ENCODE assay signal across 22 cellular contexts in the genomic region with DNA sequence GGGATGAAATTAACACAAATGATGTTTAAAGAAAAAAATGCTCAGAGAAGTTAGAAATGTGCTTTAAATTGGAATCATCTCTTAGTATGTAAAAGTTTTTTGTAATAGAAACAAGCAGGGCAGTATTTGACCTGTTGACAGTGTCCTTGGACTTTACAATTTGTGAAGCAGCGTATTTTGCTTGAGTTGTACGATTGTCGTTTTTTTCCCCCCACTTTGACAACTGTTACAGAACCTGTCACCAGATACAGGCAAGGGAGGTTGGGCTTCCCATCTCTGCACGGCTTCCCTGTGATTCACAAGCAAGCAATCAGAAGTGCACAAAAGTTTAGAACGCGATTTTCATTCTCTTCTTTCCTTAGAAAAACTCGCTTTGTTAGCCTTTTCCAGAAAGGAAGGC. TPM values are rescaled to one million over a fixed set of nuclear protein-coding genes. Genes with fewer than 3 reads are reported as not detected.
DNase-seq lines count a peak whose midpoint lies in the region; ATAC-seq, FAIRE-seq and TF ChIP-seq lines count a peak whose summit lies in the region.
"Had no signal": no experiment of that assay in that cellular context is flagged by ENCODE, and none has a peak within 500 bp of the region (broad histone marks: within the 10 kb centered on the region; RNA-seq: fewer than 3 reads in every experiment).

No MANE protein-coding gene starts in this region.

- DNase-seq in HepG2 (ENCODE audit: low spot score) (no peak), right lobe of liver (no peak), SJSA1 (ENCODE audit: low read depth in 1 of 2, low spot score in 2 of 2) (no peak), left lobe of liver (ENCODE audit: low spot score) (peak; percentile 18), smooth muscle cell (lab: John Stamatoyannopoulos, UW; ENCODE audit: unreplicated experiment) (no peak), transverse colon (no peak), NCI-H2029 treated with DMSO at 0.1 percent for 48 hours (lab: John Stamatoyannopoulos, UW) (no peak)
- DNase-seq: AML-193; Caco-2; Calu3; CD4-positive, alpha-beta T cell; CD8-positive, alpha-beta T cell; GF-D8 had no signal

- TF ChIP-seq RAD21 in HepG2 (CRISPR knock-in tag; IDR thresholded peaks at IDR 0.05), result no peak

- H3K9me3 ChIP-seq in HepG2 (ENCODE audit: low read length) (no peaks in the 10 kb centered on the region), right lobe of liver (no peaks in the 10 kb centered on the region), SJSA1 (replicated peaks) (no peaks in the 10 kb centered on the region), smooth muscle cell (replicated peaks; ENCODE audit: low read depth) (no peaks in the 10 kb centered on the region), transverse colon (no peaks in the 10 kb centered on the region)
- H3K9me3 ChIP-seq: A549; BLaER1 treated with 17β-estradiol and CSF1 and Interleukin-3, amounts not matched to agents 10 nM and 100 nM; Caco-2 had no signal

- H4K20me1 ChIP-seq in HepG2 (ENCODE audit: insufficient read depth, low read length), result no peaks in the 10 kb centered on the region
- peaks cover 87% of the 10 kb centered on the region for H4K20me1 ChIP-seq in smooth muscle cell (ENCODE audit: low read depth)

- CTCF ChIA-PET in HepG2 (lab: Yijun Ruan, JAX; ENCODE audit: low intra/inter-chr PET ratio, low total read pairs), result no interaction called here

- TF ChIP-seq CTCF in HepG2 (CRISPR knock-in tag; IDR thresholded peaks at IDR 0.05) (no peak), right lobe of liver (IDR thresholded peaks at IDR 0.05) (no peak), smooth muscle cell (IDR thresholded peaks at IDR 0.05; ENCODE audit: borderline replicate concordance, insufficient read depth, poor library complexity, severe bottlenecking) (no peak), transverse colon (IDR thresholded peaks at IDR 0.05) (no peak)

- no peak overlapping the region for H2AFZ ChIP-seq in HepG2 (ENCODE audit: low read length)
- no peak overlapping the region for H2AFZ ChIP-seq in smooth muscle cell (ENCODE audit: low read depth)

- H3K27ac ChIP-seq in HepG2 (ENCODE audit: extremely low read length, insufficient read depth, low read length) (peak overlapping the region; percentile 39), right lobe of liver (peak overlapping the region in 1 of 3 donors; percentile 60), SJSA1 (peak overlapping the region; percentile 34), smooth muscle cell (ENCODE audit: low read depth) (peak overlapping the region; percentile 49), transverse colon (no peak overlapping the region)
- H3K27ac ChIP-seq: 22Rv1; A549; BLaER1 treated with 17β-estradiol and CSF1 and Interleukin-3, amounts not matched to agents 10 nM and 100 nM; C4-2B had no signal

- FAIRE-seq in HepG2 (lab: Jason Lieb, UNC), result no peak
- FAIRE-seq: A549, D721Med, G401.6, GM12891, GM19239 had no signal

- H3K4me2 ChIP-seq in HepG2 (ENCODE audit: low read depth, low read length), result 0 out of 2 replicates have a peak overlapping the region, but pooled peaks have one; percentile 20
- no peak overlapping the region for H3K4me2 ChIP-seq in smooth muscle cell
- H3K4me2 ChIP-seq: A549; BLaER1 treated with 17β-estradiol and CSF1 and Interleukin-3, amounts not matched to agents 10 nM and 100 nM had no signal

- WGBS in HepG2 (ENCODE audit: low lambda C conversion rate), result 39% methylated on average over 7 of the region's 7 CpGs
- WGBS in right lobe of liver (ENCODE audit: insufficient coverage, low coverage, low lambda C conversion rate, missing lambda C conversion rate), result 41% methylated on average over 7 of the region's 7 CpGs
- 91% methylated on average over 7 of the region's 7 CpGs for WGBS in smooth muscle cell (ENCODE audit: low lambda C conversion rate)
- WGBS in transverse colon (ENCODE audit: low coverage in 1 of 2), 2 donors, result 93 to 97% methylated on average over 5 to 7 of the region's 7 CpGs

- BruUV-seq in HepG2 (replicated peaks; lab: Mats Ljungman, UMichigan), result no TSS peak

- H3F3A ChIP-seq in smooth muscle cell (ENCODE audit: low read depth), result no peaks in the 10 kb centered on the region

- H3K36me3 ChIP-seq in HepG2 (replicated peaks in 1 of 2; ENCODE audit: control insufficient read depth in 1 of 2, insufficient read depth in 2 of 2, low read length in 2 of 2), result peaks cover 0 to 11% of the 10 kb centered on the region in 2 experiments; a peak in 3 of 5 replicates
- H3K36me3 ChIP-seq in right lobe of liver, result peaks cover 0 to 11% (median 6%) of the 10 kb centered on the region in 4 donors
- no peaks in the 10 kb centered on the region for H3K36me3 ChIP-seq in SJSA1
- H3K36me3 ChIP-seq in smooth muscle cell (ENCODE audit: low read depth), result no peaks in the 10 kb centered on the region
- H3K36me3 ChIP-seq in transverse colon, result peaks cover 0 to 8% (median 3%) of the 10 kb centered on the region in 4 donors

- peak; percentile 65 for ATAC-seq in HepG2
- no peak for ATAC-seq in right lobe of liver
- no peak for ATAC-seq in left lobe of liver
- ATAC-seq in HG03457 (IDR thresholded peaks at IDR 0.05; ENCODE audit: unreplicated experiment), result no peak
- ATAC-seq: A549; CD8-positive, alpha-beta T cell had no signal

- H3K4me1 ChIP-seq in HepG2 (ENCODE audit: insufficient read depth, low read length), result peaks cover 69% of the 10 kb centered on the region
- H3K4me1 ChIP-seq in right lobe of liver, result peaks cover 0 to 99% (median 42%) of the 10 kb centered on the region in 4 donors
- H3K4me1 ChIP-seq in SJSA1 (replicated peaks), result peaks cover 17% of the 10 kb centered on the region
- no peaks in the 10 kb centered on the region for H3K4me1 ChIP-seq in smooth muscle cell (ENCODE audit: low read depth)
- H3K4me1 ChIP-seq in transverse colon, result peaks cover 0 to 15% (median 7%) of the 10 kb centered on the region in 4 donors

- intact Hi-C loops in HepG2 (cut with micrococcal nuclease; ENCODE audit: unreplicated experiment), result loop anchor here (1.0 kb wide), 1 partner anchor 37 kb away; no protein-coding TSS in a partner anchor
- intact Hi-C loops in right lobe of liver (cut with DNase I), result no loop called here
- intact Hi-C loops in transverse colon (cut with DNase I; ENCODE audit: low total_unique reads), result no loop called here

- in situ Hi-C loops in HepG2 (cut with HindIII; ENCODE audit: extremely low pct_ligation_motif_present, low pct_unique_long_range_greater_than_20kb), result no loop called here
- in situ Hi-C loops in transverse colon (cut with MboI; ENCODE audit: low pct_ligation_motif_present in 1 of 4, low pct_unique_long_range_greater_than_20kb in 1 of 4, low sequenced_read_pairs in 3 of 4), result no loop called here

- H3K27me3 ChIP-seq in HepG2 (ENCODE audit: control insufficient read depth in 1 of 2, insufficient read depth in 2 of 2, low read length in 2 of 2) (no peaks in the 10 kb centered on the region), right lobe of liver (no peaks in the 10 kb centered on the region), SJSA1 (replicated peaks) (no peaks in the 10 kb centered on the region), smooth muscle cell (ENCODE audit: low read depth) (no peaks in the 10 kb centered on the region), transverse colon (no peaks in the 10 kb centered on the region)
- H3K27me3 ChIP-seq: BLaER1 treated with 17β-estradiol and CSF1 and Interleukin-3, amounts not matched to agents 10 nM and 100 nM had no signal

- H3K79me2 ChIP-seq in HepG2 (ENCODE audit: insufficient read depth, low read length) (peaks cover 4% of the 10 kb centered on the region), smooth muscle cell (ENCODE audit: low read depth) (no peaks in the 10 kb centered on the region)

- POLR2A ChIA-PET in HepG2 (lab: Yijun Ruan, JAX), result interaction anchor here (1.3 kb wide), 1 partner anchor 10 kb away, joined by 6 read pairs; no protein-coding TSS in a partner anchor

- no peak overlapping the region for H3K9ac ChIP-seq in HepG2 (ENCODE audit: insufficient read depth, low read depth, low read length)
- H3K9ac ChIP-seq in smooth muscle cell (ENCODE audit: low read depth), result no peak overlapping the region
- H3K9ac ChIP-seq: BLaER1 treated with 17β-estradiol and CSF1 and Interleukin-3, amounts not matched to agents 10 nM and 100 nM had no signal

- H3K4me3 ChIP-seq in HepG2 (replicated peaks in 1 of 3; ENCODE audit: insufficient read depth in 1 of 3, low read depth in 2 of 3, low read length in 3 of 3), result no peak overlapping the region
- no peak overlapping the region for H3K4me3 ChIP-seq in right lobe of liver
- no peak overlapping the region for H3K4me3 ChIP-seq in SJSA1
- H3K4me3 ChIP-seq in smooth muscle cell, result no peak overlapping the region
- no peak overlapping the region for H3K4me3 ChIP-seq in transverse colon
- H3K4me3 ChIP-seq: A549; BLaER1 treated with 17β-estradiol and CSF1 and Interleukin-3, amounts not matched to agents 10 nM and 100 nM had no signal

- TF ChIP-seq EP300 in HepG2 (IDR thresholded peaks at IDR 0.05; ENCODE audit: low read depth in 2 of 2, low read length in 2 of 2) (no peak), HepG2 (CRISPR knock-in tag; IDR thresholded peaks at IDR 0.05; ENCODE audit: borderline replicate concordance) (no peak), transverse colon (IDR thresholded peaks at IDR 0.05; ENCODE audit: low read depth) (no peak)

- no peak for TF ChIP-seq POLR2A in HepG2 (IDR thresholded peaks at IDR 0.05; ENCODE audit: insufficient read depth in 1 of 2, low read depth in 2 of 2, low read length in 2 of 2)
- no peak for TF ChIP-seq POLR2A in right lobe of liver (IDR thresholded peaks at IDR 0.05)
- no peak for TF ChIP-seq POLR2A in transverse colon (IDR thresholded peaks at IDR 0.05)

RNA-seq across cellular contexts. Expression of a gene that starts 8.9 kb away (rescaled TPM):
- total RNA-seq in HepG2 (2016; rRNA removed; fragmentation: Illumina TruSeq; extraction: Trizol) (24.7 and 32.0 TPM in 2 replicates), right lobe of liver (100 to 1,000 TPM in 3 of 6 experiments, 10 to 100 TPM in 3; 64.4 to 152 (median 95.1) TPM), left lobe of liver (122 TPM), smooth muscle cell (13.7 and 18.0 TPM in 2 replicates), transverse colon (10 to 100 TPM; 52.0 to 88.1 (median 74.7) TPM)
- total RNA-seq in HepG2 (2016; cell fraction: cytosol; rRNA removed; fragmentation: Illumina TruSeq; extraction: Trizol; ENCODE audit: low read depth), result 25.2 and 27.4 TPM in 2 replicates
- 25.2 and 26.2 TPM in 2 replicates for total RNA-seq in HepG2 (2016; cell fraction: insoluble cytoplasmic fraction; rRNA removed; fragmentation: Illumina TruSeq; extraction: Trizol)
- total RNA-seq in HepG2 (2016; cell fraction: membrane; rRNA removed; fragmentation: Illumina TruSeq; extraction: Trizol), result 42.1 and 44.8 TPM in 2 replicates
- total RNA-seq in HepG2 (2016; cell fraction: nucleus; rRNA removed; fragmentation: Illumina TruSeq; extraction: Trizol), result 16.8 and 21.1 TPM in 2 replicates
- polyA plus RNA-seq in HepG2 (2011; rRNA removed) (16.6 and 18.2 TPM in 2 replicates), smooth muscle cell (8.8 and 9.2 TPM in 2 replicates)
- 14.0 and 14.5 TPM in 2 replicates for polyA plus RNA-seq in HepG2 (2011; cell fraction: cytosol; rRNA removed)
- polyA plus RNA-seq in HepG2 (2011; cell fraction: nucleus; rRNA removed), result 11.7 and 12.6 TPM in 2 replicates
- polyA plus RNA-seq in HepG2 (2012), result 20.9 and 22.5 TPM in 2 replicates
- 26.1 and 26.5 TPM in 2 replicates for polyA plus RNA-seq in HepG2 (2016; cell fraction: cytosol; fragmentation: Illumina TruSeq; extraction: Trizol; ENCODE audit: low read depth)
- 15.3 and 15.6 TPM in 2 replicates for polyA plus RNA-seq in HepG2 (2016; cell fraction: insoluble cytoplasmic fraction; fragmentation: Illumina TruSeq; extraction: Trizol; ENCODE audit: low read depth)
- 29.1 and 30.3 TPM in 2 replicates for polyA plus RNA-seq in HepG2 (2016; cell fraction: membrane; fragmentation: Illumina TruSeq; extraction: Trizol; ENCODE audit: low read depth)
- polyA plus RNA-seq in HepG2 (2016; cell fraction: nucleus; fragmentation: Illumina TruSeq; extraction: Trizol; ENCODE audit: insufficient read depth, low read depth), result 21.2 and 21.4 TPM in 2 replicates
- 7.8 and 47.2 TPM in 2 replicates for polyA minus RNA-seq in HepG2 (2011; rRNA and poly(A)+ RNA removed; ENCODE audit: low replicate concordance)
- 23.7 and 30.1 TPM in 2 replicates for polyA minus RNA-seq in HepG2 (2011; cell fraction: cytosol; rRNA and poly(A)+ RNA removed)
- polyA minus RNA-seq in HepG2 (2011; cell fraction: nucleus; rRNA and poly(A)+ RNA removed), result 30.8 and 34.2 TPM in 2 replicates
- total RNA-seq in SJSA1 (2014; rRNA removed; shearing (Covaris generic)), result 4.9 and 11.9 TPM in 2 replicates

Comparison
In these comparisons a context has a peak if more than half of its experiments do, and no peak if none do; other contexts are left out.
1. H3K27ac ChIP-seq: peak in HepG2 (single experiment), SJSA1 (single experiment) and smooth muscle cell (single experiment); none in transverse colon (0 of 4).